ENCODE assay signal across 1 cellular context in genomic region chr6:3535716-3536435, GRCh38.
TF ChIP-seq lines count a peak whose summit lies in the region.

No MANE protein-coding gene starts in this region.

TF ChIP-seq in GM12878, 131 proteins besides CTCF, POLR2A, EP300 and RAD21 (continued from another document):
- TF ChIP-seq, protein P1, sequence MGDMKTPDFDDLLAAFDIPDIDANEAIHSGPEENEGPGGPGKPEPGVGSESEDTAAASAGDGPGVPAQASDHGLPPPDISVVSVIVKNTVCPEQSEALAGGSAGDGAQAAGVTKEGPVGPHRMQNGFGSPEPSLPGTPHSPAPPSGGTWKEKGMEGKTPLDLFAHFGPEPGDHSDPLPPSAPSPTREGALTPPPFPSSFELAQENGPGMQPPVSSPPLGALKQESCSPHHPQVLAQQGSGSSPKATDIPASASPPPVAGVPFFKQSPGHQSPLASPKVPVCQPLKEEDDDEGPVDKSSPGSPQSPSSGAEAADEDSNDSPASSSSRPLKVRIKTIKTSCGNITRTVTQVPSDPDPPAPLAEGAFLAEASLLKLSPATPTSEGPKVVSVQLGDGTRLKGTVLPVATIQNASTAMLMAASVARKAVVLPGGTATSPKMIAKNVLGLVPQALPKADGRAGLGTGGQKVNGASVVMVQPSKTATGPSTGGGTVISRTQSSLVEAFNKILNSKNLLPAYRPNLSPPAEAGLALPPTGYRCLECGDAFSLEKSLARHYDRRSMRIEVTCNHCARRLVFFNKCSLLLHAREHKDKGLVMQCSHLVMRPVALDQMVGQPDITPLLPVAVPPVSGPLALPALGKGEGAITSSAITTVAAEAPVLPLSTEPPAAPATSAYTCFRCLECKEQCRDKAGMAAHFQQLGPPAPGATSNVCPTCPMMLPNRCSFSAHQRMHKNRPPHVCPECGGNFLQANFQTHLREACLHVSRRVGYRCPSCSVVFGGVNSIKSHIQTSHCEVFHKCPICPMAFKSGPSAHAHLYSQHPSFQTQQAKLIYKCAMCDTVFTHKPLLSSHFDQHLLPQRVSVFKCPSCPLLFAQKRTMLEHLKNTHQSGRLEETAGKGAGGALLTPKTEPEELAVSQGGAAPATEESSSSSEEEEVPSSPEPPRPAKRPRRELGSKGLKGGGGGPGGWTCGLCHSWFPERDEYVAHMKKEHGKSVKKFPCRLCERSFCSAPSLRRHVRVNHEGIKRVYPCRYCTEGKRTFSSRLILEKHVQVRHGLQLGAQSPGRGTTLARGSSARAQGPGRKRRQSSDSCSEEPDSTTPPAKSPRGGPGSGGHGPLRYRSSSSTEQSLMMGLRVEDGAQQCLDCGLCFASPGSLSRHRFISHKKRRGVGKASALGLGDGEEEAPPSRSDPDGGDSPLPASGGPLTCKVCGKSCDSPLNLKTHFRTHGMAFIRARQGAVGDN (IDR thresholded peaks at IDR 0.05), result no peak
- TF ChIP-seq PBX3 (IDR thresholded peaks at IDR 0.05; ENCODE audit: insufficient replicate concordance, low read depth, low read length), result no peak
- TF ChIP-seq GABPA (IDR thresholded peaks at IDR 0.05; ENCODE audit: low read depth), result no peak
- no peak for TF ChIP-seq SIN3A (IDR thresholded peaks at IDR 0.05; ENCODE audit: low read depth, low read length)
- TF ChIP-seq SMAD5 (IDR thresholded peaks at IDR 0.05; ENCODE audit: low read depth), result no peak
- TF ChIP-seq ZBED1 (IDR thresholded peaks at IDR 0.05; ENCODE audit: borderline replicate concordance), result no peak
